ENCODE assay signal across 24 cellular contexts in the genomic region with DNA sequence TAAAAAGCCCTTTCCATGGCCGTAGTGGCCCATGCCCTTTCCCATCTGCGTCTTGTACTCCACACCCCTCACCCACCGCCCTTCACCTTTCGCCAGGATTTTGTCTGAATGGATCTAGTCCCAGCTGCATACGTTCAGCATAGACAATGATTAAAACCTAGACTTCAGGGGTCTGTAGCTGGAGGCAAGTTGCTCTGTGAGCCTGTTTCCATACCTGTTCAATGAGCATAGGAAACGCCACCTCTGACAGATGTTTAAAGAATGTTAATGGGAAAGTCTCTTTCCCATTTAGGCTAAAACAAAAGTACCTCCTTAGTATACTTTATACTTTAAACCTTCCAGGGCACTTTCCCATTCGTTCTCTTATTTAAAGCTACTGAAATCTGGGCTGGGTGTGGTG.
DNase-seq lines count a peak whose midpoint lies in the region; ATAC-seq and TF ChIP-seq lines count a peak whose summit lies in the region.
"Had no signal": no experiment of that assay in that cellular context is flagged by ENCODE, and none has a peak within 500 bp of the region (broad histone marks: within the 10 kb centered on the region; RNA-seq: fewer than 3 reads in every experiment).

No MANE protein-coding gene starts in this region.

- H3K4me3 ChIP-seq in upper lobe of left lung: no peak overlapping the region
- H3K4me3 ChIP-seq: A549 had no signal

- no peaks in the 10 kb centered on the region for H3K36me3 ChIP-seq in upper lobe of left lung

- no peak for TF ChIP-seq EP300 in upper lobe of left lung (IDR thresholded peaks at IDR 0.05)

- no peak for TF ChIP-seq POLR2A in upper lobe of left lung (IDR thresholded peaks at IDR 0.05)

- no peaks in the 10 kb centered on the region for H3K27me3 ChIP-seq in upper lobe of left lung

- CTCF ChIA-PET in RWPE1 (lab: Yijun Ruan, JAX): no interaction called here

- POLR2A ChIA-PET in RWPE1 (lab: Yijun Ruan, JAX; ENCODE audit: low non-redundant PET): no interaction called here

- H3K4me1 ChIP-seq in upper lobe of left lung: peaks cover 38 to 56% (median 39%) of the 10 kb centered on the region in 4 donors

- TF ChIP-seq CTCF in RWPE1 (conservative IDR thresholded peaks at IDR 0.05; ENCODE audit: low read depth): no peak
- TF ChIP-seq CTCF in upper lobe of left lung (IDR thresholded peaks at IDR 0.05): no peak

- H3K9me3 ChIP-seq in upper lobe of left lung: no peaks in the 10 kb centered on the region
- H3K9me3 ChIP-seq: A549 had no signal

- no peak for ATAC-seq in upper lobe of left lung (ENCODE audit: low FRiP score in 2 of 2)
- ATAC-seq: A549, HCT116, Panc1, SK-N-SH treated with all-trans-retinoic acid at 6 μM for 48 hours had no signal

- WGBS in upper lobe of left lung, 2 donors: 91 to 94% methylated on average over 7 of the region's 7 CpGs

- DNase-seq in ELF-1 (ENCODE audit: low read depth, low spot score): peak; percentile 23
- peak; percentile 66 for DNase-seq in RWPE1 (ENCODE audit: low spot score)
- no peak for DNase-seq in epithelial cell of prostate (ENCODE audit: low read depth, low spot score)
- peak; percentile 61 for DNase-seq in renal cortical epithelial cell (ENCODE audit: low read depth)
- no peak for DNase-seq in upper lobe of left lung
- no peak for DNase-seq in SIG-M5 (lab: John Stamatoyannopoulos, UW)
- DNase-seq in KG1 (lab: John Stamatoyannopoulos, UW): no peak
- DNase-seq: AML-193; C1 segment of cervical spinal cord; CD4-positive, alpha-beta memory T cell; COR-L47; GF-D8; Kasumi-1; MV-4-11; NCI-H1105; NCI-H146; NCI-H1930; NCI-H2107; NCI-H526 treated with DMSO at 0.1 percent for 48 hours had no signal

- H3K27ac ChIP-seq in RWPE1 (no peak overlapping the region), epithelial cell of prostate (peak overlapping the region; percentile 50), upper lobe of left lung (no peak overlapping the region)
- H3K27ac ChIP-seq: A549, HL-60 had no signal

Comparison
In these comparisons a context has a peak if more than half of its experiments do, and no peak if none do; other contexts are left out.
1. DNase-seq: peak in ELF-1 (single experiment), RWPE1 (single experiment) and renal cortical epithelial cell (single experiment); none in epithelial cell of prostate (single experiment), upper lobe of left lung (0 of 2), SIG-M5 (single experiment) and KG1 (single experiment).